In genomic region chr1:30966690-30967369, GRCh38 we compare ENCODE assay signal across 9 cellular contexts. TPM values are rescaled to one million over a fixed set of nuclear protein-coding genes. Genes with fewer than 3 reads are reported as not detected.
A peak's percentile ranks its signal among the peaks of the same experiment; 100 is the strongest.
DNase-seq lines count a peak whose midpoint lies in the region; ATAC-seq, FAIRE-seq and TF ChIP-seq lines count a peak whose summit lies in the region.
"Had no signal": no experiment of that assay in that cellular context is flagged by ENCODE, and none has a peak within 500 bp of the region (broad histone marks: within the 10 kb centered on the region; RNA-seq: fewer than 3 reads in every experiment).

No MANE protein-coding gene starts in this region.

- ATAC-seq in Right ventricle myocardium superior (ENCODE audit: poor library complexity) (no peak), gastroesophageal sphincter (peak; percentile 73)

- POLR2A ChIA-PET in CD8-positive, alpha-beta memory T cell (lab: Charles Lee): no interaction called here

- no peak for FAIRE-seq in urothelium cell line (lab: Jason Lieb, UNC)

- H3K4me3 Mint-ChIP-seq in CD8-positive, alpha-beta memory T cell: no peak overlapping the region

- DNase-seq in cardiac muscle cell (ENCODE audit: low read depth in 1 of 2, low spot score in 1 of 2): peak; percentile 46 to 84
- no peak for DNase-seq in Right ventricle myocardium superior
- DNase-seq in SHP77 (lab: John Stamatoyannopoulos, UW): peak; percentile 49 to 52
- DNase-seq in urothelium cell line (ENCODE audit: low spot score): peak; percentile 57
- no peak for DNase-seq in WERI-Rb-1
- DNase-seq in CD8-positive, alpha-beta memory T cell: no peak
- DNase-seq in amniotic stem cell (lab: John Stamatoyannopoulos, UW): no peak

- H3K4me3 ChIP-seq in cardiac muscle cell (no peak overlapping the region), gastroesophageal sphincter (no peak overlapping the region), WERI-Rb-1 (ENCODE audit: low read depth, low read length) (no peak overlapping the region)
- H3K4me3 ChIP-seq in CD8-positive, alpha-beta memory T cell (ENCODE audit: low read length): no peak overlapping the region
- H3K4me3 ChIP-seq: BLaER1 treated with 17β-estradiol and CSF1 and Interleukin-3, amounts not matched to agents 10 nM and 100 nM had no signal

- 34 to 61% methylated on average over 7 of the region's 8 CpGs for WGBS in gastroesophageal sphincter (ENCODE audit: low coverage in 1 of 2), 2 donors

- no peak for TF ChIP-seq CTCF in cardiac muscle cell (IDR thresholded peaks at IDR 0.05; ENCODE audit: low read depth, low read length)
- TF ChIP-seq CTCF in gastroesophageal sphincter (IDR thresholded peaks at IDR 0.05): no peak
- TF ChIP-seq CTCF in WERI-Rb-1 (IDR thresholded peaks at IDR 0.05; ENCODE audit: low read depth, low read length): no peak

- H3K4me1 Mint-ChIP-seq in CD8-positive, alpha-beta memory T cell: peaks cover 16 to 51% (median 46%) of the 10 kb centered on the region in 3 donors

- TF ChIP-seq EP300 in gastroesophageal sphincter (IDR thresholded peaks at IDR 0.05): no peak

- peak overlapping the region in 3 of 8 donors; percentile 4 to 58 (median 51) for H3K27ac Mint-ChIP-seq in CD8-positive, alpha-beta memory T cell

- H3K4me1 ChIP-seq in cardiac muscle cell (ENCODE audit: low read depth) (peaks cover 46% of the 10 kb centered on the region), gastroesophageal sphincter (peaks cover 10 to 50% (median 15%) of the 10 kb centered on the region in 3 donors)
- H3K4me1 ChIP-seq in CD8-positive, alpha-beta memory T cell (ENCODE audit: insufficient read depth, low read length): no peaks in the 10 kb centered on the region

- peak overlapping the region; percentile 87 for H3K27ac ChIP-seq in cardiac muscle cell
- H3K27ac ChIP-seq in gastroesophageal sphincter: peak overlapping the region in 2 of 4 donors; percentile 52 to 59
- no peak overlapping the region for H3K27ac ChIP-seq in WERI-Rb-1
- no peak overlapping the region for H3K27ac ChIP-seq in CD8-positive, alpha-beta memory T cell (ENCODE audit: low read depth, low read length)
- H3K27ac ChIP-seq: BLaER1 treated with 17β-estradiol and CSF1 and Interleukin-3, amounts not matched to agents 10 nM and 100 nM had no signal

- TF ChIP-seq POLR2A in gastroesophageal sphincter (IDR thresholded peaks at IDR 0.05): no peak

- H3K9me3 ChIP-seq in cardiac muscle cell (ENCODE audit: low read depth) (no peaks in the 10 kb centered on the region), gastroesophageal sphincter (no peaks in the 10 kb centered on the region), WERI-Rb-1 (ENCODE audit: severe bottlenecking) (no peaks in the 10 kb centered on the region)
- H3K9me3 ChIP-seq in CD8-positive, alpha-beta memory T cell (ENCODE audit: low read length): no peaks in the 10 kb centered on the region
- H3K9me3 ChIP-seq: BLaER1 treated with 17β-estradiol and CSF1 and Interleukin-3, amounts not matched to agents 10 nM and 100 nM had no signal

- CTCF ChIA-PET in CD8-positive, alpha-beta memory T cell (lab: Charles Lee): no interaction called here

- H3K27me3 Mint-ChIP-seq in CD8-positive, alpha-beta memory T cell: no peaks in the 10 kb centered on the region

- intact Hi-C loops in Right ventricle myocardium superior (cut with DNase I): no loop called here

- H3K9me3 Mint-ChIP-seq in CD8-positive, alpha-beta memory T cell: no peaks in the 10 kb centered on the region

- peaks cover 66% of the 10 kb centered on the region for H3K36me3 ChIP-seq in cardiac muscle cell
- peaks cover 0 to 72% of the 10 kb centered on the region in 2 donors for H3K36me3 ChIP-seq in gastroesophageal sphincter
- H3K36me3 ChIP-seq in WERI-Rb-1: peaks cover 98% of the 10 kb centered on the region
- H3K36me3 ChIP-seq in CD8-positive, alpha-beta memory T cell (ENCODE audit: insufficient read depth, low read length): peaks cover 67% of the 10 kb centered on the region

- peaks cover 0 to 96% (median 27%) of the 10 kb centered on the region in 3 donors for H3K36me3 Mint-ChIP-seq in CD8-positive, alpha-beta memory T cell

- H3K27me3 ChIP-seq in cardiac muscle cell: no peaks in the 10 kb centered on the region
- no peaks in the 10 kb centered on the region for H3K27me3 ChIP-seq in gastroesophageal sphincter
- H3K27me3 ChIP-seq in WERI-Rb-1 (ENCODE audit: insufficient read depth, low read depth, severe bottlenecking): no peaks in the 10 kb centered on the region
- H3K27me3 ChIP-seq in CD8-positive, alpha-beta memory T cell (ENCODE audit: insufficient read depth, low read length, poor library complexity, severe bottlenecking): no peaks in the 10 kb centered on the region
- H3K27me3 ChIP-seq: BLaER1 treated with 17β-estradiol and CSF1 and Interleukin-3, amounts not matched to agents 10 nM and 100 nM had no signal

RNA-seq across cellular contexts. Expression of gene SDC3, which starts 58.3 kb away (rescaled TPM):
- total RNA-seq in cardiac muscle cell (87.1 and 89.2 TPM in 2 replicates), Right ventricle myocardium superior (19.9 TPM), gastroesophageal sphincter (100 to 1,000 TPM in 1 of 4 donors, 10 to 100 TPM in 3; 45.1 to 112 (median 52.6) TPM)
- polyA plus RNA-seq in cardiac muscle cell: 85.2 and 95.7 TPM in 2 replicates
- under 1 TPM; 0.44 TPM for total RNA-seq in CD8-positive, alpha-beta memory T cell
- not detected for polyA plus RNA-seq in CD8-positive, alpha-beta memory T cell

Comparison
In these comparisons a context has a peak if more than half of its experiments do, and no peak if none do; other contexts are left out.
1. DNase-seq: peak in cardiac muscle cell (2 of 2), SHP77 (2 of 2) and urothelium cell line (single experiment); none in Right ventricle myocardium superior (single experiment), WERI-Rb-1 (single experiment), CD8-positive, alpha-beta memory T cell (0 of 5) and amniotic stem cell (single experiment).
2. RNA of gene SDC3, which starts 58.3 kb away (total RNA-seq): 87.1 to 89.2 TPM in cardiac muscle cell, 45.1 to 112 TPM in gastroesophageal sphincter and 19.9 TPM in Right ventricle myocardium superior (single experiment); 0.44 TPM in CD8-positive, alpha-beta memory T cell; every median in the first group is over 10 times any median in the second.